ENCODE assay signal across 7 cellular contexts in the genomic region with DNA sequence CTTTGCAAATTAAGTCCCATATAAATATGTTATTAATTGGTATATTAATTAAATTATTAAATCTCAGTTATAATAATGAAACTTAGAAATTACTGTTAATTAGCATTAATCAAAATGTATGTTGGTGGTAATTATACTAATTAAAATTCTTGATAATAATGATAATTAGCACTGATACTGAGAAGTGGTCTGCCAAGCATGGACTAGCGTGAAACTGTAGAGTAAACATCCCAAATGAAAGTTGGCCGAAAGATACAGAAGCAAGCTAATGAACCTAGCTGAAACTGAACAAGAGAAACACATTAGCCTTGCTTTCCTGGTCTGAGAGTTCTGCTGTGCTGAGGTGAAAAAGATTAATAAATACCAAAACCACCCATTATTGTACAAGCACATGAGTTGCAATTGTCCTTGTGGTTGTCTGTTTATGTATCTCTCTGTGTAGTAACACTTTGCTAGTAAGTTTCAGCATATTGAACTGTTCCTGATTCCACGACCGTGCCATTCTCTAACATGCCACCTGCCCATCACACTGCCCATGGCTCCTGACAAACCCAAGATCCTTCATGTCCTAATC.
"Had no signal": no experiment of that assay in that cellular context is flagged by ENCODE, and none has a peak within 500 bp of the region (broad histone marks: within the 10 kb centered on the region; RNA-seq: fewer than 3 reads in every experiment).

No MANE protein-coding gene starts in this region.

- DNase-seq: GDM1, GF-D8 had no signal

- FAIRE-seq: G401.6, GM12891, GM12892, GM18507, GM19239 had no signal
